8 cellular contexts compared by ENCODE assay signal in genomic region chr19:12611361-12611699, GRCh38. TPM values are rescaled to one million over a fixed set of nuclear protein-coding genes. Genes with fewer than 3 reads are reported as not detected.
A peak's percentile ranks its signal among the peaks of the same experiment; 100 is the strongest.
DNase-seq lines count a peak whose midpoint lies in the region; ATAC-seq and TF ChIP-seq lines count a peak whose summit lies in the region.

No MANE protein-coding gene starts in this region.

- intact Hi-C loops in Panc1 (cut with micrococcal nuclease; ENCODE audit: unreplicated experiment) (no loop called here), spleen (cut with DNase I; ENCODE audit: low total_unique reads) (no loop called here)

- peak; percentile 1 for ATAC-seq in HG02759 (IDR thresholded peaks at IDR 0.05; ENCODE audit: unreplicated experiment)
- ATAC-seq in Panc1 = peak; percentile 85
- no peak for ATAC-seq in GM21825 (IDR thresholded peaks at IDR 0.05; ENCODE audit: unreplicated experiment)
- ATAC-seq in HG02970 (IDR thresholded peaks at IDR 0.05; ENCODE audit: low FRiP score, unreplicated experiment) = no peak

- POLR2A ChIA-PET in Panc1 (lab: Charles Lee) = interaction anchor here (0.5 to 0.9 kb wide), 2 partner anchors 20 to 116 kb away, joined by 4 to 5 read pairs; no protein-coding TSS in a partner anchor

- TF ChIP-seq POLR2A in spleen (IDR thresholded peaks at IDR 0.05) = no peak

- BruUV-seq in Panc1 (replicated peaks; lab: Mats Ljungman, UMichigan) = no TSS peak

- 0 to 2% (median 0%) methylated on average over 10 of the region's 10 CpGs for WGBS in spleen, 5 donors

- in situ Hi-C loops in Panc1 (cut with HindIII; ENCODE audit: low pct_unique_long_range_greater_than_20kb, low sequenced_read_pairs) = no loop called here

- H3K4me1 ChIP-seq in Panc1 (ENCODE audit: control insufficient read depth, insufficient read depth, low read length) = peaks cover 8% of the 10 kb centered on the region
- H3K4me1 ChIP-seq in spleen = peaks cover 38 to 89% (median 72%) of the 10 kb centered on the region in 6 donors

- peak overlapping the region; percentile 83 to 97 for H3K4me3 ChIP-seq in Panc1 (ENCODE audit: low read depth in 2 of 2, low read length in 2 of 2)
- H3K4me3 ChIP-seq in spleen = peak overlapping the region; percentile 77 to 98 (median 83)

- DNase-seq in Panc1 (ENCODE audit: low read depth, low spot score) (no peak), kidney glomerular epithelial cell (lab: John Stamatoyannopoulos, UW) (peak; percentile 60), spleen (peak; percentile 74)

- peak overlapping the region; percentile 91 for H3K27ac ChIP-seq in C4-2B
- H3K27ac ChIP-seq in Panc1 (ENCODE audit: low read length) = peak overlapping the region; percentile 90
- peak overlapping the region; percentile 85 for H3K27ac ChIP-seq in cingulate gyrus (ENCODE audit: low read depth, low read length)
- peak overlapping the region; percentile 86 to 99 (median 97) for H3K27ac ChIP-seq in spleen

- H3K27me3 ChIP-seq in Panc1 (ENCODE audit: control insufficient read depth, insufficient read depth, low read length) (no peaks in the 10 kb centered on the region), spleen (replicated peaks in 1 of 7) (no peaks in the 10 kb centered on the region)

- no peaks in the 10 kb centered on the region; the same call in 1 of the 2 replicates for H3K9me3 ChIP-seq in Panc1 (ENCODE audit: control insufficient read depth, insufficient read depth, low read depth, low read length)
- no peaks in the 10 kb centered on the region for H3K9me3 ChIP-seq in spleen

- CTCF ChIA-PET in Panc1 (lab: Charles Lee) = no interaction called here

- H3K36me3 ChIP-seq in Panc1 (ENCODE audit: control insufficient read depth, insufficient read depth, low read length) (peaks cover 5% of the 10 kb centered on the region; the same call in 1 of the 2 replicates), spleen (peaks cover 0 to 68% (median 6%) of the 10 kb centered on the region in 6 donors)

- no peak for TF ChIP-seq CTCF in C4-2B (conservative IDR thresholded peaks at IDR 0.05)
- TF ChIP-seq CTCF in Panc1 (IDR thresholded peaks at IDR 0.05) = no peak
- no peak for TF ChIP-seq CTCF in spleen (IDR thresholded peaks at IDR 0.05 in 8 of 11, conservative IDR thresholded peaks at IDR 0.05 in 3 of 11)

RNA-seq across cellular contexts. Expression of gene ZNF791, which starts 0.6 kb away (rescaled TPM):
- 19.0 TPM for total RNA-seq in Panc1 (2021; ENCODE audit: unreplicated experiment)
- polyA plus RNA-seq in Panc1 (2012; ENCODE audit: insufficient read length) = 8.8 TPM
- total RNA-seq in spleen = 10 to 100 TPM; 27.8 to 64.9 (median 33.4) TPM
- polyA plus RNA-seq in spleen = 10 to 100 TPM in 1 of 3 donors, 1 to 10 TPM in 2; 6.8 to 11.1 (median 7.3) TPM

RNA-seq across cellular contexts. Expression of gene ZNF490, which starts 0.7 kb away (rescaled TPM):
- 7.0 TPM for total RNA-seq in Panc1 (2021; ENCODE audit: unreplicated experiment)
- 1.8 TPM for polyA plus RNA-seq in Panc1 (2012; ENCODE audit: insufficient read length)
- total RNA-seq in spleen = 10 to 100 TPM; 11.6 to 21.7 (median 15.4) TPM
- 1 to 10 TPM in 1 of 3 donors, under 1 TPM in 2; 0.77 to 1.1 (median 0.93) TPM for polyA plus RNA-seq in spleen

RNA-seq across cellular contexts. Expression of gene MAN2B1, which starts 55.2 kb away (rescaled TPM):
- total RNA-seq in Panc1 (2021; ENCODE audit: unreplicated experiment) (43.0 TPM), spleen (100 to 1,000 TPM; 145 to 288 (median 218) TPM)
- 28.9 TPM for polyA plus RNA-seq in Panc1 (2012; ENCODE audit: insufficient read length)
- polyA plus RNA-seq in spleen = 100 to 1,000 TPM in 1 of 3 donors, 10 to 100 TPM in 2; 50.6 to 122 (median 83.3) TPM

RNA-seq across cellular contexts. Expression of gene WDR83, which starts 55.3 kb away (rescaled TPM):
- total RNA-seq in Panc1 (2021; ENCODE audit: unreplicated experiment) (10.8 TPM), spleen (10 to 100 TPM in 6 of 7 donors, 1 to 10 TPM in 1; 6.4 to 15.7 (median 12.9) TPM)
- 28.4 TPM for polyA plus RNA-seq in Panc1 (2012; ENCODE audit: insufficient read length)
- 10 to 100 TPM; 17.0 to 19.5 (median 19.0) TPM for polyA plus RNA-seq in spleen

Comparison
In these comparisons a context has a peak if more than half of its experiments do, and no peak if none do; other contexts are left out.
1. ATAC-seq: peak in HG02759 (single experiment) and Panc1 (single experiment); none in GM21825 (single experiment) and HG02970 (single experiment).
2. Peak in every context shown above with its lines, with median percentiles within 50 percentile points of each other: H3K27ac ChIP-seq.